31 cellular contexts compared by ENCODE assay signal in the genomic region with DNA sequence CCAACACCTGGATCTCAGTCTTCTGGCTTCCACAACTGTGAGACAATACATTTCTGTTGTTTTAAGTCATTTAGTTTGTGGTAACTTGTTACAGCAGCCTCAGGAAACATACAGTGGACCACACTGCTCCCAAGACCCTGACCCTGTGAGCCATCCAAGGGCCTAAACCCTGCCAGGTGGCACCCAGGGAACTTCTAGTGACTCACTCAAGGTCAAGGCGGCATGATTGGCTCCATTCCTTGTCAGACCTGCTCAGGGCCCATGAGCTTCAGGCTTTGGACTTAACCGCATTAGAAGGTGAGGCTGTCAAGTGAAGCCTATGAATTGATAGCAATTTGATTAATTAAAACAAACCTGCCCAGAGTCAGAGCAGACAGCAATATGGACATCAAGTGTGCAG.
"Had no signal": no experiment of that assay in that cellular context is flagged by ENCODE, and none has a peak within 500 bp of the region (broad histone marks: within the 10 kb centered on the region; RNA-seq: fewer than 3 reads in every experiment).

No MANE protein-coding gene starts in this region.

- H3K27ac Mint-ChIP-seq: activated CD4-positive, alpha-beta memory T cell treated with anti-CD3 and anti-CD28 coated beads for 36 hours; activated CD4-positive, alpha-beta T cell treated with anti-CD3 and anti-CD28 coated beads for 36 hours; activated CD4-positive, alpha-beta T cell treated with anti-CD3 and anti-CD28 coated beads, Interleukin-2, amount 10 ng/mL, durations not matched to agents 24 days and 14 days; activated CD8-positive, alpha-beta memory T cell treated with anti-CD3 and anti-CD28 coated beads, Interleukin-2, amount 10 ng/mL, durations not matched to agents 7 days and 5 days; activated CD8-positive, alpha-beta T cell treated with anti-CD3 and anti-CD28 coated beads, Interleukin-2, amount 10 ng/mL, durations not matched to agents 7 days and 5 days; activated naive CD4-positive, alpha-beta T cell treated with anti-CD3 and anti-CD28 coated beads for 36 hours; activated naive CD4-positive, alpha-beta T cell treated with anti-CD3 and anti-CD28 coated beads, Interleukin-2, amount 50 U/mL, for 24 hours; activated naive CD8-positive, alpha-beta T cell treated with anti-CD3 and anti-CD28 coated beads for 36 hours; activated naive CD8-positive, alpha-beta T cell treated with anti-CD3 and anti-CD28 coated beads, Interleukin-2, amount 50 U/mL, for 24 hours; activated T-helper 1 cell treated with anti-CD3 and anti-CD28 coated beads, Interleukin-12 subunit alpha, Interleukin-12 subunit beta, Interleukin-2, Interleukin-4 antibody, amounts not matched to agents 30 ng/mL and 10 ng/mL and 1 ng/mL, durations not matched to agents 14 hours and 24 hours and 36 hours; activated T-helper 2 cell treated with anti-CD3 and anti-CD28 coated beads, Interferon-gamma antibody, Interleukin-2, Interleukin-4, amounts not matched to agents 10 μg/mL and 5 μg/mL and 100 μg/mL, durations not matched to agents 14 hours and 24 hours and 36 hours; brain had no signal

- H3K4me1 ChIP-seq: breast epithelium, colonic mucosa, gastroesophageal sphincter had no signal

- H3K27me3 Mint-ChIP-seq: activated CD4-positive, alpha-beta memory T cell treated with anti-CD3 and anti-CD28 coated beads for 36 hours; activated CD4-positive, alpha-beta T cell treated with anti-CD3 and anti-CD28 coated beads for 36 hours; activated CD4-positive, alpha-beta T cell treated with anti-CD3 and anti-CD28 coated beads, Interleukin-2, amount 10 ng/mL, durations not matched to agents 24 days and 14 days; activated CD8-positive, alpha-beta memory T cell treated with anti-CD3 and anti-CD28 coated beads, Interleukin-2, amount 10 ng/mL, durations not matched to agents 7 days and 5 days; activated naive CD4-positive, alpha-beta T cell treated with anti-CD3 and anti-CD28 coated beads, Interleukin-2, amount 50 U/mL, for 24 hours; activated naive CD8-positive, alpha-beta T cell treated with anti-CD3 and anti-CD28 coated beads for 36 hours; activated naive CD8-positive, alpha-beta T cell treated with anti-CD3 and anti-CD28 coated beads, Interleukin-2, amount 50 U/mL, for 24 hours had no signal

- DNase-seq: activated CD4-positive, alpha-beta memory T cell treated with anti-CD3 and anti-CD28 coated beads for 36 hours; activated CD4-positive, alpha-beta T cell treated with anti-CD3 and anti-CD28 coated beads for 36 hours; activated CD4-positive, alpha-beta T cell treated with anti-CD3 and anti-CD28 coated beads, Interleukin-2, amount 10 ng/mL, durations not matched to agents 24 days and 14 days; activated CD4-positive, CD25-positive, alpha-beta regulatory T cell; activated CD4-positive, CD25-positive, alpha-beta regulatory T cell treated with anti-CD3 and anti-CD28 coated beads, Interleukin-2, amount 50 U/mL, for 72 hours; activated CD8-positive, alpha-beta memory T cell treated with anti-CD3 and anti-CD28 coated beads, Interleukin-2, amount 10 ng/mL, durations not matched to agents 7 days and 5 days; activated CD8-positive, alpha-beta memory T cell treated with anti-CD3 and anti-CD28 coated beads, Interleukin-2, amount 50 U/mL, for 4 hours; activated CD8-positive, alpha-beta T cell treated with anti-CD3 and anti-CD28 coated beads, Interleukin-2, amount 10 ng/mL, durations not matched to agents 7 days and 5 days; activated effector memory CD4-positive, alpha-beta T cell treated with anti-CD3 and anti-CD28 coated beads, Interleukin-2, amount 50 U/mL, for 16 hours; activated naive CD4-positive, alpha-beta T cell treated with anti-CD3 and anti-CD28 coated beads for 36 hours; activated naive CD8-positive, alpha-beta T cell treated with anti-CD3 and anti-CD28 coated beads for 36 hours; activated naive CD8-positive, alpha-beta T cell treated with anti-CD3 and anti-CD28 coated beads, Interleukin-2, amount 50 U/mL, for 24 hours; activated T-cell treated with anti-CD3 and anti-CD28 coated beads, Interleukin-2, amount 50 U/mL, for 1 hour; activated T-cell treated with anti-CD3 and anti-CD28 coated beads, Interleukin-2, amount 50 U/mL, for 48 hours; adrenal gland; amygdala; aorta; central memory CD4-positive, alpha-beta T cell; cerebellar nuclear complex; colonic mucosa; effector CD8-positive, alpha-beta T cell; esophagus squamous epithelium; foreskin melanocyte; T-helper 2 cell had no signal

- H3K27ac ChIP-seq: adrenal gland, breast epithelium, cardiac muscle cell, colonic mucosa, esophagus squamous epithelium, gastroesophageal sphincter had no signal

- H3K4me1 Mint-ChIP-seq: activated naive CD4-positive, alpha-beta T cell treated with anti-CD3 and anti-CD28 coated beads, Interleukin-2, amount 50 U/mL, for 24 hours had no signal

- H3K36me3 Mint-ChIP-seq: activated CD4-positive, alpha-beta memory T cell treated with anti-CD3 and anti-CD28 coated beads for 36 hours; activated CD8-positive, alpha-beta memory T cell treated with anti-CD3 and anti-CD28 coated beads, Interleukin-2, amount 10 ng/mL, durations not matched to agents 7 days and 5 days; activated naive CD4-positive, alpha-beta T cell treated with anti-CD3 and anti-CD28 coated beads, Interleukin-2, amount 50 U/mL, for 24 hours; activated naive CD8-positive, alpha-beta T cell treated with anti-CD3 and anti-CD28 coated beads for 36 hours; brain had no signal

- H3K9me3 Mint-ChIP-seq: activated CD4-positive, alpha-beta memory T cell treated with anti-CD3 and anti-CD28 coated beads for 36 hours; activated CD4-positive, alpha-beta T cell treated with anti-CD3 and anti-CD28 coated beads, Interleukin-2, amount 10 ng/mL, durations not matched to agents 24 days and 14 days; activated naive CD4-positive, alpha-beta T cell treated with anti-CD3 and anti-CD28 coated beads for 36 hours; activated naive CD4-positive, alpha-beta T cell treated with anti-CD3 and anti-CD28 coated beads, Interleukin-2, amount 50 U/mL, for 24 hours; activated naive CD8-positive, alpha-beta T cell treated with anti-CD3 and anti-CD28 coated beads for 36 hours; activated naive CD8-positive, alpha-beta T cell treated with anti-CD3 and anti-CD28 coated beads, Interleukin-2, amount 50 U/mL, for 24 hours; activated T-helper 1 cell treated with anti-CD3 and anti-CD28 coated beads, Interleukin-12 subunit alpha, Interleukin-12 subunit beta, Interleukin-2, Interleukin-4 antibody, amounts not matched to agents 30 ng/mL and 10 ng/mL and 1 ng/mL, durations not matched to agents 14 hours and 24 hours and 36 hours; activated T-helper 2 cell treated with anti-CD3 and anti-CD28 coated beads, Interferon-gamma antibody, Interleukin-2, Interleukin-4, amounts not matched to agents 10 μg/mL and 5 μg/mL and 100 μg/mL, durations not matched to agents 14 hours and 24 hours and 36 hours had no signal

- H3K4me3 Mint-ChIP-seq: activated CD4-positive, alpha-beta memory T cell treated with anti-CD3 and anti-CD28 coated beads for 36 hours; activated CD4-positive, alpha-beta T cell treated with anti-CD3 and anti-CD28 coated beads for 36 hours; activated CD4-positive, alpha-beta T cell treated with anti-CD3 and anti-CD28 coated beads, Interleukin-2, amount 10 ng/mL, durations not matched to agents 24 days and 14 days; activated CD8-positive, alpha-beta memory T cell treated with anti-CD3 and anti-CD28 coated beads, Interleukin-2, amount 10 ng/mL, durations not matched to agents 7 days and 5 days; activated CD8-positive, alpha-beta T cell treated with anti-CD3 and anti-CD28 coated beads, Interleukin-2, amount 10 ng/mL, durations not matched to agents 7 days and 5 days; activated naive CD4-positive, alpha-beta T cell treated with anti-CD3 and anti-CD28 coated beads for 36 hours; activated naive CD4-positive, alpha-beta T cell treated with anti-CD3 and anti-CD28 coated beads, Interleukin-2, amount 50 U/mL, for 24 hours; activated naive CD8-positive, alpha-beta T cell treated with anti-CD3 and anti-CD28 coated beads for 36 hours; activated naive CD8-positive, alpha-beta T cell treated with anti-CD3 and anti-CD28 coated beads, Interleukin-2, amount 50 U/mL, for 24 hours; activated T-helper 1 cell treated with anti-CD3 and anti-CD28 coated beads, Interleukin-12 subunit alpha, Interleukin-12 subunit beta, Interleukin-2, Interleukin-4 antibody, amounts not matched to agents 30 ng/mL and 10 ng/mL and 1 ng/mL, durations not matched to agents 14 hours and 24 hours and 36 hours; brain had no signal

- ATAC-seq: activated CD4-positive, alpha-beta T cell treated with anti-CD3 and anti-CD28 coated beads for 36 hours; activated CD8-positive, alpha-beta memory T cell treated with anti-CD3 and anti-CD28 coated beads, Interleukin-2, amount 10 ng/mL, durations not matched to agents 7 days and 5 days; activated CD8-positive, alpha-beta T cell treated with anti-CD3 and anti-CD28 coated beads, Interleukin-2, amount 10 ng/mL, durations not matched to agents 7 days and 5 days; activated naive CD8-positive, alpha-beta T cell treated with anti-CD3 and anti-CD28 coated beads, Interleukin-2, amount 50 U/mL, for 24 hours; gastroesophageal sphincter had no signal

- H3K4me3 ChIP-seq: adrenal gland, breast epithelium, cardiac muscle cell, colonic mucosa, esophagus squamous epithelium, gastroesophageal sphincter had no signal

- H3K9me3 ChIP-seq: adrenal gland, breast epithelium, colonic mucosa, esophagus squamous epithelium, gastroesophageal sphincter had no signal

- H3K36me3 ChIP-seq: adrenal gland, breast epithelium, cardiac muscle cell, colonic mucosa, esophagus squamous epithelium, gastroesophageal sphincter had no signal

- H3K27me3 ChIP-seq: adrenal gland, cardiac muscle cell, colonic mucosa, esophagus squamous epithelium, gastroesophageal sphincter had no signal
